8 cellular contexts compared by ENCODE assay signal in the genomic region with DNA sequence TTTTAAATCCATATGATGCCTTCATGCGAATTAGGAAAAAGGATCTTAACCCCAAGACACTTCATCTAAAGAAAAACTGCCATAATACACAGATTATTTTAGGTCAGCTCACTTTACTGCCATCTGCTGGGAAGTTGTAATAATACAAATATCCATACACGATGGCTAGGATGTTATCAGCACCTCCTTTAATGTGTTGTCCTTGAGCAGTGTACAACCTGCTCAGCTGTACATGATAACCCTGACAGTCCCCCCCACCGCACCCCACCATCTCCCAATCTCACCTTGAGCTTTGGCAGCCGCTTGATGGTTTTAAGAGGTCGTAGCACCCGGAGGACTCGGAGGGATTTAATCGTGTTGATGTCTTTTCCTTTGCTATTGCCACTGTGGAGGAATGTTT.
A peak's percentile ranks its signal among the peaks of the same experiment; 100 is the strongest.
DNase-seq lines count a peak whose midpoint lies in the region; ATAC-seq and TF ChIP-seq lines count a peak whose summit lies in the region.

No MANE protein-coding gene starts in this region.

- H3K18ac ChIP-seq in IMR-90 (ENCODE audit: low read depth, low read length) = no peak overlapping the region

- dilution Hi-C loops in IMR-90 (cut with HindIII; ENCODE audit: low sequenced_read_pairs, unreplicated experiment) = no loop called here

- POLR2A ChIA-PET in IMR-90 (lab: Charles Lee; ENCODE audit: unreplicated experiment) = interaction anchor here (0.6 kb wide), 1 partner anchor 107 kb away, joined by 3 read pairs; no protein-coding TSS in a partner anchor

- H3K27me3 ChIP-seq in IMR-90 (ENCODE audit: control insufficient read depth, insufficient read depth, low read length) (peaks cover 3% of the 10 kb centered on the region), psoas muscle (ENCODE audit: insufficient read depth in 3 of 3, low read length in 2 of 3) (peaks cover 0 to under 1% (median 0%) of the 10 kb centered on the region in 3 donors)

- no peak overlapping the region for H3K4ac ChIP-seq in IMR-90 (ENCODE audit: low read depth, low read length)

- no peak overlapping the region for H4K5ac ChIP-seq in IMR-90 (ENCODE audit: low read depth, low read length)

- no peak overlapping the region for H2BK5ac ChIP-seq in IMR-90 (ENCODE audit: low read depth, low read length, poor library complexity, severe bottlenecking)

- intact Hi-C loops in IMR-90 (cut with micrococcal nuclease) = loop anchor here (1.0 to 5.0 kb wide), 4 partner anchors 68 to 284 kb away; a partner anchor contains a TSS
- intact Hi-C loops in psoas muscle (cut with DNase I) = loop anchor here (2.0 to 5.0 kb wide), 4 partner anchors 68 to 300 kb away; no protein-coding TSS in a partner anchor

- H2AK5ac ChIP-seq in IMR-90 (ENCODE audit: low read depth, low read length) = no peak overlapping the region

- TF ChIP-seq CTCF in IMR-90 (conservative IDR thresholded peaks at IDR 0.05; ENCODE audit: low read depth, low read length) = peak; percentile 66
- TF ChIP-seq CTCF in fibroblast of villous mesenchyme (IDR thresholded peaks at IDR 0.05; ENCODE audit: insufficient read depth, low read depth, low read length) = peak; percentile 48
- peak; percentile 60 for TF ChIP-seq CTCF in psoas muscle (IDR thresholded peaks at IDR 0.05)

- H4K91ac ChIP-seq in IMR-90 (ENCODE audit: insufficient read depth, low read depth, low read length) = no peak overlapping the region

- no peaks in the 10 kb centered on the region for H4K20me1 ChIP-seq in IMR-90 (ENCODE audit: insufficient read depth, low read length)

- peak; percentile 67 for TF ChIP-seq RAD21 in IMR-90 (IDR thresholded peaks at IDR 0.05; ENCODE audit: low read length)

- no peak overlapping the region for H2BK120ac ChIP-seq in IMR-90 (ENCODE audit: low read depth, low read length)

- BruUV-seq in IMR-90 (replicated peaks; lab: Mats Ljungman, UMichigan) = no TSS peak

- H2BK15ac ChIP-seq in IMR-90 (ENCODE audit: low read depth, low read length) = no peak overlapping the region

- H2AK9ac ChIP-seq in IMR-90 (replicated peaks; ENCODE audit: low read depth, low read length, poor library complexity) = no peak overlapping the region

- no peak overlapping the region for H3K27ac ChIP-seq in IMR-90 (ENCODE audit: insufficient read depth, low read length)
- no peak overlapping the region for H3K27ac ChIP-seq in psoas muscle

- no peak overlapping the region for H3K4me2 ChIP-seq in IMR-90 (ENCODE audit: low read depth, low read length)

- no peak overlapping the region for H3K56ac ChIP-seq in IMR-90 (ENCODE audit: extremely low read depth, insufficient read depth, low read length)

- CTCF ChIA-PET in IMR-90 (lab: Yijun Ruan, JAX) = interaction anchor here (0.8 to 1.2 kb wide), 2 partner anchors 98 to 297 kb away, joined by 3 to 4 read pairs; no protein-coding TSS in a partner anchor

- no peak overlapping the region for H3K9ac ChIP-seq in IMR-90 (ENCODE audit: low read depth, low read length)

- H4K8ac ChIP-seq in IMR-90 (ENCODE audit: low read depth in 2 of 2, low read length in 2 of 2) = no peak overlapping the region

- peak overlapping the region; percentile 54 for H2AFZ ChIP-seq in IMR-90 (replicated peaks; ENCODE audit: low read length, poor library complexity)

- ATAC-seq in IMR-90 (ENCODE audit: low read depth) (peak; percentile 88), psoas muscle (peak; percentile 41 to 74 (median 52)), HG02973 (IDR thresholded peaks at IDR 0.05; ENCODE audit: unreplicated experiment) (no peak), GM18868 (IDR thresholded peaks at IDR 0.05; ENCODE audit: unreplicated experiment) (no peak)

- H3K9me1 ChIP-seq in IMR-90 (ENCODE audit: insufficient read depth, low read length) = peaks cover 10% of the 10 kb centered on the region

- no peak overlapping the region for H3K4me3 ChIP-seq in IMR-90 (ENCODE audit: insufficient read depth, low read depth, low read length)
- no peak overlapping the region for H3K4me3 ChIP-seq in fibroblast of villous mesenchyme (ENCODE audit: low read depth, low read length)
- no peak overlapping the region for H3K4me3 ChIP-seq in psoas muscle

- H3K9me3 ChIP-seq in IMR-90 (ENCODE audit: control insufficient read depth, insufficient read depth, low read length) (no peaks in the 10 kb centered on the region), psoas muscle (no peaks in the 10 kb centered on the region)

- H3K4me1 ChIP-seq in IMR-90 (ENCODE audit: control insufficient read depth, insufficient read depth, low read length) (peaks cover 6% of the 10 kb centered on the region), psoas muscle (peaks cover 9% of the 10 kb centered on the region)

- H3K79me1 ChIP-seq in IMR-90 (ENCODE audit: low read depth in 1 of 2, low read length in 2 of 2) = peaks cover 0 to 5% of the 10 kb centered on the region in 2 experiments; a peak in 2 of 4 replicates

- no peak overlapping the region for H3K14ac ChIP-seq in IMR-90 (replicated peaks; ENCODE audit: low read depth, low read length)

- no peak overlapping the region for H2BK20ac ChIP-seq in IMR-90 (ENCODE audit: low read depth, low read length)

- TF ChIP-seq POLR2A in IMR-90 (IDR thresholded peaks at IDR 0.05; ENCODE audit: low read depth, low read length) = no peak

- H3K23ac ChIP-seq in IMR-90 (ENCODE audit: low read depth, low read length) = no peak overlapping the region

- no CpG with 5 or more reads among the region's 8 CpGs for WGBS in IMR-90 (ENCODE audit: extremely low coverage in 2 of 2, insufficient read length in 1 of 2), 2 experiments
- 55 to 58% (median 56%) methylated on average over 8 of the region's 8 CpGs for WGBS in psoas muscle, 3 donors

- H3K36me3 ChIP-seq in IMR-90 (ENCODE audit: control insufficient read depth, insufficient read depth, low read length) (no peaks in the 10 kb centered on the region), psoas muscle (ENCODE audit: insufficient read depth in 1 of 2, low read depth in 1 of 2) (no peaks in the 10 kb centered on the region)

- in situ Hi-C loops in IMR-90 (cut with MboI; ENCODE audit: low sequenced_read_pairs) = loop anchor here (5.0 kb wide), 1 partner anchor 285 kb away; no protein-coding TSS in a partner anchor

- DNase-seq in EH (ENCODE audit: low read depth) (peak; percentile 67), IMR-90 (peak; percentile 61), SW480 (ENCODE audit: low spot score) (peak; percentile 58), fibroblast of villous mesenchyme (ENCODE audit: low read depth) (peak; percentile 57), psoas muscle (no peak), HK-2 (ENCODE audit: unreplicated experiment) (no peak)

TF ChIP-seq in IMR-90, 13 proteins besides CTCF, POLR2A, EP300 and RAD21:
- TF ChIP-seq, protein P1, sequence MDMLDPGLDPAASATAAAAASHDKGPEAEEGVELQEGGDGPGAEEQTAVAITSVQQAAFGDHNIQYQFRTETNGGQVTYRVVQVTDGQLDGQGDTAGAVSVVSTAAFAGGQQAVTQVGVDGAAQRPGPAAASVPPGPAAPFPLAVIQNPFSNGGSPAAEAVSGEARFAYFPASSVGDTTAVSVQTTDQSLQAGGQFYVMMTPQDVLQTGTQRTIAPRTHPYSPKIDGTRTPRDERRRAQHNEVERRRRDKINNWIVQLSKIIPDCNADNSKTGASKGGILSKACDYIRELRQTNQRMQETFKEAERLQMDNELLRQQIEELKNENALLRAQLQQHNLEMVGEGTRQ (IDR thresholded peaks at IDR 0.05; ENCODE audit: low read depth, low read length) = no peak
- TF ChIP-seq SMC3 (IDR thresholded peaks at IDR 0.05; ENCODE audit: low read depth, low read length) = peak; percentile 77
TF ChIP-seq in IMR-90: peak in this region for 1.

Comparison
In these comparisons a context has a peak if more than half of its experiments do, and no peak if none do; other contexts are left out.
1. DNase-seq: peak in EH (single experiment), IMR-90 (single experiment), SW480 (single experiment) and fibroblast of villous mesenchyme (single experiment); none in psoas muscle (0 of 2) and HK-2 (single experiment).
2. ATAC-seq: peak in IMR-90 (single experiment) and psoas muscle (4 of 4); none in HG02973 (single experiment) and GM18868 (single experiment).
3. Peak in every context shown above with its lines, with median percentiles within 50 percentile points of each other: CTCF ChIP-seq.